ENCODE assay signal across 18 cellular contexts in genomic region chr4:176444741-176445140, GRCh38.
DNase-seq lines count a peak whose midpoint lies in the region; ATAC-seq, FAIRE-seq and TF ChIP-seq lines count a peak whose summit lies in the region.
"Had no signal": no experiment of that assay in that cellular context is flagged by ENCODE, and none has a peak within 500 bp of the region (broad histone marks: within the 10 kb centered on the region; RNA-seq: fewer than 3 reads in every experiment).

No MANE protein-coding gene starts in this region.

- no peaks in the 10 kb centered on the region for H4K20me1 ChIP-seq in osteoblast (ENCODE audit: insufficient read depth, low read length)

- H3K27ac ChIP-seq in RWPE2 (ENCODE audit: poor library complexity, severe bottlenecking) (peak overlapping the region; percentile 97), epithelial cell of prostate (peak overlapping the region; percentile 84), osteoblast (ENCODE audit: low read depth, low read length) (peak overlapping the region; percentile 79), small intestine (ENCODE audit: low read depth in 1 of 2, low read length in 1 of 2) (no peak overlapping the region)
- H3K27ac ChIP-seq: adrenal gland, coronary artery, neural progenitor cell had no signal

- H3K27me3 ChIP-seq in RWPE2 (ENCODE audit: insufficient read depth, poor library complexity, severe bottlenecking) (no peaks in the 10 kb centered on the region), osteoblast (ENCODE audit: insufficient read depth, low read length) (no peaks in the 10 kb centered on the region), small intestine (ENCODE audit: control insufficient read depth in 2 of 2, insufficient read depth in 2 of 2, low read length in 2 of 2) (no peaks in the 10 kb centered on the region)
- H3K27me3 ChIP-seq: adrenal gland, neural progenitor cell had no signal

- no peak overlapping the region for H3K4me3 ChIP-seq in RWPE2 (ENCODE audit: severe bottlenecking)
- H3K4me3 ChIP-seq in osteoblast (ENCODE audit: insufficient read depth, low read length), result no peak overlapping the region
- no peak overlapping the region for H3K4me3 ChIP-seq in small intestine (ENCODE audit: low read depth in 1 of 2, low read length in 2 of 2)
- H3K4me3 ChIP-seq: adrenal gland, coronary artery, neural progenitor cell had no signal

- no peaks in the 10 kb centered on the region for H3K79me2 ChIP-seq in osteoblast (ENCODE audit: insufficient read depth, low read length)

- DNase-seq in GM03348 (ENCODE audit: low spot score), result peak; percentile 43
- no peak for DNase-seq in RWPE2 (ENCODE audit: low spot score)
- no peak for DNase-seq in epithelial cell of prostate (ENCODE audit: low read depth, low spot score)
- no peak for DNase-seq in osteoblast (ENCODE audit: insufficient read length, low spot score, missing footprints)
- DNase-seq in COR-L47 (lab: John Stamatoyannopoulos, UW), result no peak
- no peak for DNase-seq in small intestine
- no peak for DNase-seq in stimulated activated naive CD4-positive, alpha-beta T cell (lab: John Stamatoyannopoulos, UW)
- DNase-seq: activated CD8-positive, alpha-beta memory T cell treated with anti-CD3 and anti-CD28 coated beads for 24 hours; adrenal gland; mesendoderm; NCI-H2081 treated with DMSO at 0.1 percent for 48 hours; NCI-H526; stimulated activated CD4-positive, alpha-beta T cell treated with anti-CD3 and anti-CD28 coated beads, Interleukin-1b, Interleukin-23, amount 100 ng/mL, for 48 hours; substantia nigra had no signal

- H3K4me1 ChIP-seq in RWPE2 (ENCODE audit: insufficient read depth, poor library complexity, severe bottlenecking) (peaks cover 30% of the 10 kb centered on the region), osteoblast (ENCODE audit: insufficient read depth, low read length) (peaks cover 29% of the 10 kb centered on the region), small intestine (ENCODE audit: control insufficient read depth in 2 of 2, insufficient read depth in 1 of 2, low read depth in 1 of 2, low read length in 1 of 2) (no peaks in the 10 kb centered on the region)
- H3K4me1 ChIP-seq: adrenal gland, neural progenitor cell had no signal

- 69 to 82% (median 77%) methylated on average over 3 of the region's 3 CpGs for WGBS in small intestine, 3 donors

- H2AFZ ChIP-seq in osteoblast (ENCODE audit: low read length), result no peak overlapping the region
- H2AFZ ChIP-seq: neural progenitor cell had no signal

- no peak for FAIRE-seq in small intestine (lab: Jason Lieb, UNC)
- FAIRE-seq: endothelial cell of umbilical vein had no signal

- ATAC-seq in RWPE2 (ENCODE audit: low read depth), result no peak
- no peak for ATAC-seq in HG03565 (IDR thresholded peaks at IDR 0.05; ENCODE audit: unreplicated experiment)

- no peaks in the 10 kb centered on the region for H3K36me3 ChIP-seq in RWPE2 (ENCODE audit: low read depth)
- no peaks in the 10 kb centered on the region for H3K36me3 ChIP-seq in osteoblast (ENCODE audit: insufficient read depth, low read length)
- H3K36me3 ChIP-seq in small intestine (ENCODE audit: control insufficient read depth in 2 of 2, insufficient read depth in 2 of 2, low read length in 2 of 2), result no peaks in the 10 kb centered on the region
- H3K36me3 ChIP-seq: adrenal gland, neural progenitor cell had no signal

- TF ChIP-seq CTCF in RWPE2 (IDR thresholded peaks at IDR 0.05; ENCODE audit: poor library complexity, severe bottlenecking) (no peak), osteoblast (IDR thresholded peaks at IDR 0.05; ENCODE audit: extremely low read depth, low read depth, low read length) (no peak)

- H3K9me3 ChIP-seq in RWPE2 (ENCODE audit: severe bottlenecking) (peaks cover 7% of the 10 kb centered on the region), osteoblast (ENCODE audit: low read depth, low read length) (no peaks in the 10 kb centered on the region), small intestine (ENCODE audit: control insufficient read depth, low read depth) (no peaks in the 10 kb centered on the region)

- peak overlapping the region; percentile 69 for H3K4me2 ChIP-seq in osteoblast (ENCODE audit: insufficient read depth, low read length)
- H3K4me2 ChIP-seq: neural progenitor cell had no signal

Comparison
In these comparisons a context has a peak if more than half of its experiments do, and no peak if none do; other contexts are left out.
1. H3K27ac ChIP-seq: peak in RWPE2 (single experiment), epithelial cell of prostate (single experiment) and osteoblast (single experiment); none in small intestine (0 of 2).